28 cellular contexts compared by ENCODE assay signal in genomic region chr18:40110455-40110854, GRCh38.
"Had no signal": no experiment of that assay in that cellular context is flagged by ENCODE, and none has a peak within 500 bp of the region (broad histone marks: within the 10 kb centered on the region; RNA-seq: fewer than 3 reads in every experiment).

No MANE protein-coding gene starts in this region.

- H3K4me3 ChIP-seq: adrenal gland, body of pancreas, colonic mucosa, esophagus squamous epithelium, gastroesophageal sphincter, heart right ventricle had no signal

- H3K36me3 ChIP-seq: adrenal gland, colonic mucosa, esophagus squamous epithelium, gastroesophageal sphincter, heart right ventricle had no signal

- H3K4me3 Mint-ChIP-seq: activated CD8-positive, alpha-beta T cell treated with anti-CD3 and anti-CD28 coated beads for 36 hours; activated naive CD4-positive, alpha-beta T cell treated with anti-CD3 and anti-CD28 coated beads for 36 hours; activated naive CD4-positive, alpha-beta T cell treated with anti-CD3 and anti-CD28 coated beads, Interleukin-2, amount 50 U/mL, for 24 hours; activated naive CD8-positive, alpha-beta T cell treated with anti-CD3 and anti-CD28 coated beads for 36 hours; activated naive CD8-positive, alpha-beta T cell treated with anti-CD3 and anti-CD28 coated beads, Interleukin-2, amount 50 U/mL, for 24 hours; activated T-helper 1 cell treated with anti-CD3 and anti-CD28 coated beads, Interleukin-12 subunit alpha, Interleukin-12 subunit beta, Interleukin-2, Interleukin-4 antibody, amounts not matched to agents 30 ng/mL and 10 ng/mL and 1 ng/mL, durations not matched to agents 14 hours and 24 hours and 36 hours; T-helper 17 cell; T-helper 2 cell treated with Interferon-gamma antibody and Interleukin-4, amounts not matched to agents 5 μg/mL and 100 μg/mL, for 36 hours had no signal

- ATAC-seq: activated CD8-positive, alpha-beta T cell treated with anti-CD3 and anti-CD28 coated beads for 36 hours; activated naive CD8-positive, alpha-beta T cell treated with anti-CD3 and anti-CD28 coated beads, Interleukin-2, amount 50 U/mL, for 24 hours; body of pancreas; gastroesophageal sphincter; heart right ventricle; T-helper 17 cell had no signal

- H3K4me1 Mint-ChIP-seq: activated naive CD4-positive, alpha-beta T cell treated with anti-CD3 and anti-CD28 coated beads, Interleukin-2, amount 50 U/mL, for 24 hours; activated naive CD8-positive, alpha-beta T cell treated with anti-CD3 and anti-CD28 coated beads for 36 hours; activated naive CD8-positive, alpha-beta T cell treated with anti-CD3 and anti-CD28 coated beads, Interleukin-2, amount 50 U/mL, for 24 hours; T-helper 17 cell had no signal

- H3K27me3 ChIP-seq: adrenal gland, body of pancreas, colonic mucosa, esophagus squamous epithelium, gastroesophageal sphincter, heart right ventricle had no signal

- H3K36me3 Mint-ChIP-seq: activated naive CD4-positive, alpha-beta T cell treated with anti-CD3 and anti-CD28 coated beads, Interleukin-2, amount 50 U/mL, for 24 hours; activated naive CD8-positive, alpha-beta T cell treated with anti-CD3 and anti-CD28 coated beads for 36 hours had no signal

- H3K27me3 Mint-ChIP-seq: activated CD8-positive, alpha-beta T cell treated with anti-CD3 and anti-CD28 coated beads for 36 hours; activated naive CD4-positive, alpha-beta T cell treated with anti-CD3 and anti-CD28 coated beads, Interleukin-2, amount 50 U/mL, for 24 hours; activated naive CD8-positive, alpha-beta T cell treated with anti-CD3 and anti-CD28 coated beads for 36 hours; activated naive CD8-positive, alpha-beta T cell treated with anti-CD3 and anti-CD28 coated beads, Interleukin-2, amount 50 U/mL, for 24 hours; T-helper 17 cell had no signal

- H3K27ac ChIP-seq: adrenal gland, body of pancreas, colonic mucosa, epithelial cell of prostate, esophagus squamous epithelium, gastroesophageal sphincter, heart right ventricle had no signal

- DNase-seq: activated CD4-positive, alpha-beta T cell treated with anti-CD3 and anti-CD28 coated beads for 48 hours; activated CD4-positive, alpha-beta T cell treated with anti-CD3 and anti-CD28 coated beads, Interleukin-2, amount 50 U/mL, for 1 hour; activated CD4-positive, alpha-beta T cell treated with anti-CD3 and anti-CD28 coated beads, Interleukin-2, amount 50 U/mL, for 48 hours; activated CD8-positive, alpha-beta memory T cell treated with anti-CD3 and anti-CD28 coated beads for 24 hours; activated CD8-positive, alpha-beta T cell treated with anti-CD3 and anti-CD28 coated beads for 36 hours; activated effector memory CD4-positive, alpha-beta T cell treated with anti-CD3 and anti-CD28 coated beads, Interleukin-2, amount 50 U/mL, for 16 hours; activated naive CD4-positive, alpha-beta T cell treated with anti-CD3 and anti-CD28 coated beads for 36 hours; activated naive CD8-positive, alpha-beta T cell treated with anti-CD3 and anti-CD28 coated beads for 36 hours; activated naive CD8-positive, alpha-beta T cell treated with anti-CD3 and anti-CD28 coated beads, Interleukin-2, amount 50 U/mL, for 24 hours; activated T-cell treated with anti-CD3 and anti-CD28 coated beads, Interleukin-2, amount 50 U/mL, for 48 hours; adrenal gland; amygdala; aorta; body of pancreas; colonic mucosa; effector CD8-positive, alpha-beta T cell; esophagus squamous epithelium; foreskin melanocyte; heart right ventricle; T-helper 1 cell; T-helper 17 cell; T1000 had no signal

- H3K4me1 ChIP-seq: adrenal gland, body of pancreas, colonic mucosa, esophagus squamous epithelium, heart right ventricle had no signal

- H3K9me3 ChIP-seq: adrenal gland, body of pancreas, colonic mucosa, esophagus squamous epithelium, gastroesophageal sphincter had no signal

- H3K27ac Mint-ChIP-seq: activated CD8-positive, alpha-beta T cell treated with anti-CD3 and anti-CD28 coated beads for 36 hours; activated naive CD4-positive, alpha-beta T cell treated with anti-CD3 and anti-CD28 coated beads for 36 hours; activated naive CD4-positive, alpha-beta T cell treated with anti-CD3 and anti-CD28 coated beads, Interleukin-2, amount 50 U/mL, for 24 hours; activated naive CD8-positive, alpha-beta T cell treated with anti-CD3 and anti-CD28 coated beads for 36 hours; activated naive CD8-positive, alpha-beta T cell treated with anti-CD3 and anti-CD28 coated beads, Interleukin-2, amount 50 U/mL, for 24 hours; activated T-helper 1 cell treated with anti-CD3 and anti-CD28 coated beads, Interleukin-12 subunit alpha, Interleukin-12 subunit beta, Interleukin-2, Interleukin-4 antibody, amounts not matched to agents 30 ng/mL and 10 ng/mL and 1 ng/mL, durations not matched to agents 14 hours and 24 hours and 36 hours; activated T-helper 2 cell treated with anti-CD3 and anti-CD28 coated beads, Interferon-gamma antibody, Interleukin-2, Interleukin-4, amounts not matched to agents 10 μg/mL and 5 μg/mL and 100 μg/mL, durations not matched to agents 14 hours and 24 hours and 36 hours; T-helper 17 cell; T-helper 2 cell treated with Interferon-gamma antibody and Interleukin-4, amounts not matched to agents 5 μg/mL and 100 μg/mL, for 36 hours had no signal
